In the genomic region with DNA sequence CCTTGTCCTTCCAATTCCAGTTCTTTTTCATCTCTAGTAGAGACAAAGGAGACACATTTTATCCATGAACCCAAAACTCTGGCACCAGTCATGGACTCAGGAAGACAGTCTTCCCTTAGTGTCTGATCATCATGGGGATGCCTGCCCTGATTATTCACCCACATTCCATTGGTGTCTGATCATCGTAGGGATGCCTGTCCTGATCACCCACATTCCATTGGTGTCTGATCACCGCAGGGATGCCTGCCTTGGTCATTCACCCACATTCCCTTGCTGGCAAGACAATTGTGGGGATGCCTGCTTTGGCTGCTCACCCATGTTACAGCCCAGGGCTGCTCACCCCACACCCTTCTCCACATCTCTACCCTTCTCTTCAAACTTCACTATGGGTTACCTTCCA, we compare ENCODE assay signal across 7 cellular contexts.
DNase-seq lines count a peak whose midpoint lies in the region; ATAC-seq, FAIRE-seq and TF ChIP-seq lines count a peak whose summit lies in the region.
"Not testable (repeated sequence)": the region's sequence is repeated elsewhere in the genome, so short reads cannot be mapped to it uniquely, and the experiment has no call there.

No MANE protein-coding gene starts in this region.

- H3K27ac ChIP-seq in HUES6 (ENCODE audit: low read depth, low read length) (peak overlapping the region; percentile 18; the same call in 1 of the 2 replicates), epithelial cell of prostate (peak overlapping the region; percentile 96), keratinocyte (ENCODE audit: control insufficient read depth, insufficient read depth, low read length) (peak overlapping the region; percentile 86)

- H3K9me3 Mint-ChIP-seq in WTC11: peaks cover 25% of the 10 kb centered on the region

- H4K20me1 ChIP-seq in keratinocyte (ENCODE audit: control insufficient read depth, extremely low read depth, insufficient read depth, low read length): not testable (repeated sequence)

- H3K27me3 ChIP-seq in HUES6 (ENCODE audit: control insufficient read depth, insufficient read depth, low read length); keratinocyte (ENCODE audit: control insufficient read depth, extremely low read depth, insufficient read depth, low read length): not testable (repeated sequence)

- FAIRE-seq in H54 (lab: Jason Lieb, UNC) (peak; percentile 97), RCC 7860 (lab: Jason Lieb, UNC) (peak; percentile 56), keratinocyte (lab: Jason Lieb, UNC) (peak; percentile 99)

- not testable (repeated sequence) for TF ChIP-seq POLR2A in H54 (IDR thresholded peaks at IDR 0.05; ENCODE audit: low read depth, low read length)

- H3K36me3 Mint-ChIP-seq in WTC11: peaks cover 29% of the 10 kb centered on the region

- H3K4me2 ChIP-seq in keratinocyte (ENCODE audit: control insufficient read depth, extremely low read depth, insufficient read depth, low read depth, low read length): peak overlapping the region; percentile 64

- not testable (repeated sequence) for H3K27ac Mint-ChIP-seq in WTC11

- not testable (repeated sequence) for H3K4me3 ChIP-seq in HUES6 (ENCODE audit: low read depth, low read length)
- H3K4me3 ChIP-seq in keratinocyte (ENCODE audit: control insufficient read depth in 2 of 3, extremely low read depth in 1 of 3, insufficient read depth in 2 of 3, low read depth in 1 of 3, low read length in 3 of 3): peak overlapping the region in 1 of 3 experiments; percentile 32

- not testable (repeated sequence) for H3K9me1 ChIP-seq in keratinocyte (ENCODE audit: control insufficient read depth, extremely low read depth, insufficient read depth, low read length)

- not testable (repeated sequence) for H3K4me1 ChIP-seq in HUES6 (ENCODE audit: control insufficient read depth, insufficient read depth, low read length)
- H3K4me1 ChIP-seq in keratinocyte (ENCODE audit: control insufficient read depth, extremely low read depth, insufficient read depth, low read length): peaks cover 42% of the 10 kb centered on the region

- DNase-seq in Daoy (ENCODE audit: low read depth) (peak; percentile 36), H54 (ENCODE audit: insufficient read length, low spot score) (peak; percentile 42), RCC 7860 (ENCODE audit: low spot score) (peak; percentile 36), epithelial cell of prostate (ENCODE audit: low read depth, low spot score) (peak; percentile 64), keratinocyte (ENCODE audit: low read depth, low spot score) (peak; percentile 89)
- DNase-seq in WTC11 (ENCODE audit: low spot score): not testable (repeated sequence)

- H3K9me3 ChIP-seq in HUES6 (ENCODE audit: control insufficient read depth, insufficient read depth, low read depth, low read length) (peaks cover 58% of the 10 kb centered on the region), keratinocyte (ENCODE audit: control insufficient read depth, low read depth, low read length) (peaks cover 17% of the 10 kb centered on the region)

- H3K4me1 Mint-ChIP-seq in WTC11: peaks cover 11% of the 10 kb centered on the region

- POLR2A ChIA-PET in WTC11 (lab: Charles Lee): not testable (repeated sequence)

- H3K9ac ChIP-seq in HUES6 (ENCODE audit: low read length): not testable (repeated sequence)
- peak overlapping the region; percentile 65 for H3K9ac ChIP-seq in keratinocyte (ENCODE audit: control insufficient read depth, extremely low read depth, insufficient read depth, low read length)

- H3K36me3 ChIP-seq in HUES6 (ENCODE audit: control insufficient read depth, insufficient read depth, low read length); keratinocyte (ENCODE audit: control insufficient read depth in 2 of 2, extremely low read depth in 1 of 2, insufficient read depth in 2 of 2, low read length in 2 of 2): not testable (repeated sequence)

- peak; percentile 50 for ATAC-seq in WTC11

- dilution Hi-C loops in keratinocyte (cut with MboI; ENCODE audit: extremely low pct_ligation_motif_present, low sequenced_read_pairs): not testable (repeated sequence)

- H3K27me3 Mint-ChIP-seq in WTC11 (ENCODE audit: low read depth): peaks cover 49% of the 10 kb centered on the region

- not testable (repeated sequence) for H3K4me3 Mint-ChIP-seq in WTC11

- not testable (repeated sequence) for TF ChIP-seq CTCF in WTC11 (IDR thresholded peaks at IDR 0.05); keratinocyte (optimal IDR thresholded peaks at IDR 0.05 in 1 of 3, IDR thresholded peaks at IDR 0.05 in 1 of 3, conservative IDR thresholded peaks at IDR 0.05 in 1 of 3; ENCODE audit: extremely low read depth in 1 of 3, insufficient read depth in 2 of 3, low read length in 3 of 3)

- CTCF ChIA-PET in WTC11 (lab: Charles Lee): not testable (repeated sequence)

- H3K79me2 ChIP-seq in keratinocyte (ENCODE audit: control insufficient read depth, insufficient read depth, low read length): not testable (repeated sequence)

- H2AFZ ChIP-seq in keratinocyte (ENCODE audit: control insufficient read depth, low read length): not testable (repeated sequence)

Comparison
In these comparisons a context has a peak if more than half of its experiments do, and no peak if none do; other contexts are left out.
1. H3K27ac ChIP-seq: peak in every context shown above with its lines; median percentile 96 in epithelial cell of prostate; 86 in keratinocyte; 18 in HUES6.